ENCODE assay signal across 16 cellular contexts in the genomic region with DNA sequence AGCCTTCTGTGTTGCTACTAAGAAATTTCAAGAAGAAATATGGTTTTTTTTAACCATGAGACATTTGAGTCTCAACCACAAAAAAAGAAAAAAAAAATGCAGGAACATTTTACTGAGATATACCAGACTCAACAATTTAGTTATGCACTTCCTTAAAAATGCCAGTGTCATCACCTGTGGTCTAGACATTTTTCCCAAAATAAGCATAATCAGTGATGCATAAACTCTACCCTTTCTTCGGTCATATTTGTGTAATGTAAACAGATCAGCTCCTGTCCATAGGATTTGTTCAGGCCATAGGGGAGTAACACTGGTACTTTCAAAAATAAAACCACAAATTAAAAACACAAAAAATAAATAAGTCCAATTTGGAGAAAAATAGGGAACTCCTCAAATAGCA.
DNase-seq lines count a peak whose midpoint lies in the region; ATAC-seq and TF ChIP-seq lines count a peak whose summit lies in the region.
"Had no signal": no experiment of that assay in that cellular context is flagged by ENCODE, and none has a peak within 500 bp of the region (broad histone marks: within the 10 kb centered on the region; RNA-seq: fewer than 3 reads in every experiment).

No MANE protein-coding gene starts in this region.

- peak overlapping the region in 8 of 11 experiments; percentile 8 to 66 (median 52); a peak in 11 of 22 replicates for H3K27ac ChIP-seq in BLaER1 treated with 17β-estradiol and CSF1 and Interleukin-3, amounts not matched to agents 10 nM and 100 nM
- H3K27ac ChIP-seq in SU-DHL-6 (ENCODE audit: low read depth, low read length): peak overlapping the region; percentile 6; the same call in 1 of the 2 replicates
- H3K27ac ChIP-seq: C4-2B had no signal

- H3K4me1 ChIP-seq in BLaER1 treated with 17β-estradiol and CSF1 and Interleukin-3, amounts not matched to agents 10 nM and 100 nM: peaks cover 16 to 38% (median 35%) of the 10 kb centered on the region in 10 experiments

- in situ Hi-C loops in G401 (cut with HindIII; ENCODE audit: low sequenced_read_pairs): no loop called here

- ATAC-seq in HG03457 (IDR thresholded peaks at IDR 0.05; ENCODE audit: unreplicated experiment): no peak
- ATAC-seq: left colon had no signal

- H3K79me2 ChIP-seq in SU-DHL-6 (ENCODE audit: insufficient read depth, low read length): no peaks in the 10 kb centered on the region

- no peak for TF ChIP-seq CTCF in SU-DHL-6 (IDR thresholded peaks at IDR 0.05; ENCODE audit: insufficient read depth, low read length, poor library complexity, severe bottlenecking)

- H3K9me3 ChIP-seq in BLaER1 treated with 17β-estradiol and CSF1 and Interleukin-3, amounts not matched to agents 10 nM and 100 nM (replicated peaks in 1 of 11): no peaks in the 10 kb centered on the region
- H3K9me3 ChIP-seq in SU-DHL-6 (ENCODE audit: insufficient read depth, low read length): no peaks in the 10 kb centered on the region

- H3K27me3 ChIP-seq in BLaER1 treated with 17β-estradiol and CSF1 and Interleukin-3, amounts not matched to agents 10 nM and 100 nM: no peaks in the 10 kb centered on the region
- H3K27me3 ChIP-seq in SU-DHL-6 (ENCODE audit: low read length): no peaks in the 10 kb centered on the region

- H3K4me3 ChIP-seq in BLaER1 treated with 17β-estradiol and CSF1 and Interleukin-3, amounts not matched to agents 10 nM and 100 nM: no peak overlapping the region
- H3K4me3 ChIP-seq in SU-DHL-6 (ENCODE audit: insufficient read depth, low read length, poor library complexity, severe bottlenecking): no peak overlapping the region

- no peaks in the 10 kb centered on the region for H3K9me2 ChIP-seq in SU-DHL-6 (replicated peaks; ENCODE audit: insufficient read depth, low read length)

- DNase-seq in LHCN-M2 (ENCODE audit: low read depth) (peak; percentile 64), iris pigment epithelial cell (ENCODE audit: low read depth) (peak; percentile 54), GOT3 (lab: John Stamatoyannopoulos, UW) (no peak), inferior parietal cortex (ENCODE audit: extremely low spot score) (no peak), G401 (ENCODE audit: low spot score) (no peak)
- DNase-seq: activated CD4-positive, alpha-beta T cell treated with anti-CD3 and anti-CD28 coated beads for 1 hour; activated T-cell treated with anti-CD3 and anti-CD28 coated beads, Interleukin-2, amount 50 U/mL, for 48 hours; GF-D8; head of caudate nucleus; left colon; NCI-H1694; NCI-H748 treated with DMSO at 0.1 percent for 48 hours had no signal

- H3K4me2 ChIP-seq in BLaER1 treated with 17β-estradiol and CSF1 and Interleukin-3, amounts not matched to agents 10 nM and 100 nM: peak overlapping the region; percentile 17 to 79 (median 56); a peak in 20 of 22 replicates
- H3K4me2 ChIP-seq in SU-DHL-6 (ENCODE audit: low read depth, low read length, poor library complexity, severe bottlenecking): peak overlapping the region; percentile 34

- no peaks in the 10 kb centered on the region for H4K20me1 ChIP-seq in BLaER1 treated with 17β-estradiol and CSF1 and Interleukin-3, amounts not matched to agents 10 nM and 100 nM
- no peaks in the 10 kb centered on the region for H4K20me1 ChIP-seq in SU-DHL-6 (ENCODE audit: low read depth, low read length)

- no peaks in the 10 kb centered on the region for H3K36me3 ChIP-seq in BLaER1 treated with 17β-estradiol and CSF1 and Interleukin-3, amounts not matched to agents 10 nM and 100 nM
- H3K36me3 ChIP-seq in SU-DHL-6 (ENCODE audit: low read length): no peaks in the 10 kb centered on the region

- H3F3A ChIP-seq in SU-DHL-6 (ENCODE audit: insufficient read depth): peaks cover 16% of the 10 kb centered on the region; the same call in 1 of the 2 replicates

- no peak overlapping the region for H2AFZ ChIP-seq in SU-DHL-6 (ENCODE audit: low read depth, low read length, severe bottlenecking)

- peak overlapping the region in 1 of 11 experiments; percentile 29; a peak in 2 of 22 replicates for H3K9ac ChIP-seq in BLaER1 treated with 17β-estradiol and CSF1 and Interleukin-3, amounts not matched to agents 10 nM and 100 nM
- no peak overlapping the region for H3K9ac ChIP-seq in SU-DHL-6 (ENCODE audit: low read length)

Comparison
In these comparisons a context has a peak if more than half of its experiments do, and no peak if none do; other contexts are left out.
1. DNase-seq: peak in LHCN-M2 (single experiment) and iris pigment epithelial cell (single experiment); none in GOT3 (single experiment), inferior parietal cortex (single experiment) and G401 (single experiment).